Comparison of ENCODE assay signal across 11 cellular contexts in the genomic region with DNA sequence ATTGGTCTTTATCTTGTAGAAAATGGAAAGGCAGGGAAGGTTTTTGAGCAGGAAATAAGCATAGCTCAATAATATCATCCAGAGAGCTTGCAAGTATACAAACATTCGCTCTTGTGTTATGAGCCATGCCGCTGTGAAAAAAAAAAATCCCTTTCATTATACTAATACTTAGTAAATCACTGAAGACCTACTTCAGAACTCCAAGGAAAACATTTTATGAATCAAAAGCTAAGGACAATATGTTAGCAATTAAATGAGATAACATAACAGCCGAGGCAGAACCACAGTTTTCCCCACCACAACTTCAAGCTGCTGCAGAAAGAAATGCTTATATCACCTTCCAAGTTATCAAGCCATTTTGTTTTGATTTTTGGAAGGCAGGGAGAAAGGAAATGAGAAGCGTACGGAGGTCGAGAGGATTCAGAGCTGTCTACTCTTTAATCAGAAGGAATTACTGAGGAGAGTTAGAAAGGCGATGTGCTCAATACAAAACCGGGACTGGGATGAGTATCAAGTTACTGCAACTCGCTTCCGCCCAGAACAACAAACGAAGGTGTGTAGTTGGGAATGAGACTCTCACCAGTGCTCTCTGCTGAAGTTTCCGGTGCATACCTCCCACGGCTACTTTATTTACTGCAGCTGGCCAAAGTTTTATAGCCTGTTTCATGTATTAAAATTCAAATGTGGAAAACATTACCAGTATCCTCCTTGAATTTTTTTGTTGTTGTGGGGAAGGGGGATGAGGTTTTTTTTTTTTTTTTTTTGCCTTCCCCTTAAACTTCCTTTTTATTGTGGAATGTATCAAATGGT.
A peak's percentile ranks its signal among the peaks of the same experiment; 100 is the strongest.
DNase-seq lines count a peak whose midpoint lies in the region; ATAC-seq and TF ChIP-seq lines count a peak whose summit lies in the region.
"Had no signal": no experiment of that assay in that cellular context is flagged by ENCODE, and none has a peak within 500 bp of the region (broad histone marks: within the 10 kb centered on the region; RNA-seq: fewer than 3 reads in every experiment).

No MANE protein-coding gene starts in this region.

- peak overlapping the region; percentile 89 for H3K27ac Mint-ChIP-seq in GM23338
- peak overlapping the region; percentile 79 for H3K27ac Mint-ChIP-seq in activated B cell treated with CpG ODN at 0.5 μM for 24 hours
- peak overlapping the region; percentile 94 for H3K27ac Mint-ChIP-seq in stimulated activated naive B cell treated with anti-CD40 and anti-IgM and Interleukin-4, amounts not matched to agents 10 μg/mL and 1 μg/mL and 100 μg/mL, for 72 hours
- H3K27ac Mint-ChIP-seq: stimulated activated naive CD8-positive, alpha-beta T cell treated with anti-CD3 and anti-CD28 coated beads, Interleukin-15, Interleukin-2, amounts not matched to agents 100 ng/mL and 50 ng/mL, for 24 hours had no signal

- intact Hi-C loops in activated B cell treated with CpG ODN at 0.5 μM for 24 hours (cut with micrococcal nuclease): no loop called here

- peak overlapping the region; percentile 63 for H3K4me2 ChIP-seq in GM23338
- H3K4me2 ChIP-seq in hepatocyte: peak overlapping the region; percentile 43

- H3K4me1 ChIP-seq in GM23338 (ENCODE audit: insufficient read depth): peaks cover 19% of the 10 kb centered on the region
- H3K4me1 ChIP-seq in hepatocyte (ENCODE audit: insufficient read depth): peaks cover 21% of the 10 kb centered on the region

- no peaks in the 10 kb centered on the region for H4K20me1 ChIP-seq in GM23338 (replicated peaks; ENCODE audit: insufficient read depth)
- no peaks in the 10 kb centered on the region for H4K20me1 ChIP-seq in hepatocyte (ENCODE audit: insufficient read depth, poor library complexity, severe bottlenecking)

- CTCF ChIA-PET in activated B cell treated with CpG ODN at 0.5 μM for 24 hours (lab: Charles Lee): interaction anchor here (0.6 to 3.4 kb wide), 4 partner anchors 17 to 93 kb away, joined by 3 to 17 read pairs (median 4); no protein-coding TSS in a partner anchor

- ATAC-seq in GM23338 (peak; percentile 97), activated B cell treated with CpG ODN at 0.5 μM for 24 hours (ENCODE audit: low read depth) (no peak)
- ATAC-seq in stimulated activated naive B cell treated with anti-CD40 and anti-IgM and Interleukin-4, amounts not matched to agents 10 μg/mL and 1 μg/mL and 100 μg/mL, for 72 hours (replicated peaks): no peak

- no peaks in the 10 kb centered on the region for H3F3A ChIP-seq in GM23338 (replicated peaks; ENCODE audit: low read depth)

- POLR2A ChIA-PET in activated B cell treated with CpG ODN at 0.5 μM for 24 hours (lab: Charles Lee): interaction anchor here (1.0 to 2.4 kb wide), 7 partner anchors 9 to 182 kb away, joined by 3 to 21 read pairs (median 4); no protein-coding TSS in a partner anchor

- peaks cover 8% of the 10 kb centered on the region for H3K27me3 Mint-ChIP-seq in GM23338 (ENCODE audit: insufficient read depth, low read depth, poor library complexity)
- H3K27me3 Mint-ChIP-seq in activated B cell treated with CpG ODN at 0.5 μM for 24 hours: no peaks in the 10 kb centered on the region
- H3K27me3 Mint-ChIP-seq in stimulated activated naive B cell treated with anti-CD40 and anti-IgM and Interleukin-4, amounts not matched to agents 10 μg/mL and 1 μg/mL and 100 μg/mL, for 72 hours: no peaks in the 10 kb centered on the region
- H3K27me3 Mint-ChIP-seq: progenitor cell of endocrine pancreas; stimulated activated naive CD8-positive, alpha-beta T cell treated with anti-CD3 and anti-CD28 coated beads, Interleukin-15, Interleukin-2, amounts not matched to agents 100 ng/mL and 50 ng/mL, for 24 hours had no signal

- H3K27ac ChIP-seq in GM23338 (ENCODE audit: low read depth) (peak overlapping the region; percentile 52), hepatocyte (peak overlapping the region; percentile 76)

- H3K4me3 Mint-ChIP-seq in GM23338: peak overlapping the region; percentile 29; the same call in 1 of the 3 replicates
- peak overlapping the region; percentile 59 for H3K4me3 Mint-ChIP-seq in activated B cell treated with CpG ODN at 0.5 μM for 24 hours
- H3K4me3 Mint-ChIP-seq in stimulated activated naive B cell treated with anti-CD40 and anti-IgM and Interleukin-4, amounts not matched to agents 10 μg/mL and 1 μg/mL and 100 μg/mL, for 72 hours: peak overlapping the region; percentile 22 to 41
- H3K4me3 Mint-ChIP-seq: stimulated activated naive CD8-positive, alpha-beta T cell treated with anti-CD3 and anti-CD28 coated beads, Interleukin-15, Interleukin-2, amounts not matched to agents 100 ng/mL and 50 ng/mL, for 24 hours had no signal

- H3K9me3 ChIP-seq in hepatocyte (ENCODE audit: low read depth): no peaks in the 10 kb centered on the region

- WGBS in hepatocyte (ENCODE audit: low lambda C conversion rate, missing lambda C conversion rate): 57% methylated on average over 13 of the region's 13 CpGs

- H3K36me3 ChIP-seq in GM23338 (ENCODE audit: insufficient read depth): 0 out of 2 replicates have a peak, but pooled peaks cover 4% of the 10 kb centered on the region
- peaks cover 4% of the 10 kb centered on the region for H3K36me3 ChIP-seq in hepatocyte (replicated peaks; ENCODE audit: insufficient read depth, low read depth)

- H2AFZ ChIP-seq in GM23338 (no peak overlapping the region), hepatocyte (no peak overlapping the region)

- no peaks in the 10 kb centered on the region for H3K27me3 ChIP-seq in GM23338 (ENCODE audit: insufficient read depth)
- H3K27me3 ChIP-seq in hepatocyte: no peaks in the 10 kb centered on the region

- H3K9me2 ChIP-seq in GM23338 (ENCODE audit: insufficient read depth): no peaks in the 10 kb centered on the region
- H3K9me2 ChIP-seq in hepatocyte (replicated peaks; ENCODE audit: insufficient read depth): no peaks in the 10 kb centered on the region

- H3K9me3 Mint-ChIP-seq in GM23338: no peaks in the 10 kb centered on the region; the same call in 2 of the 3 replicates
- no peaks in the 10 kb centered on the region for H3K9me3 Mint-ChIP-seq in activated B cell treated with CpG ODN at 0.5 μM for 24 hours
- H3K9me3 Mint-ChIP-seq in stimulated activated naive B cell treated with anti-CD40 and anti-IgM and Interleukin-4, amounts not matched to agents 10 μg/mL and 1 μg/mL and 100 μg/mL, for 72 hours: peaks cover 0 to 1% of the 10 kb centered on the region in 2 donors

- TF ChIP-seq CTCF in GM23338 (conservative IDR thresholded peaks at IDR 0.05; ENCODE audit: low read depth in 2 of 2): no peak
- no peak for TF ChIP-seq CTCF in activated B cell treated with CpG ODN at 0.5 μM for 24 hours (IDR thresholded peaks at IDR 0.05)
- TF ChIP-seq CTCF in hepatocyte (IDR thresholded peaks at IDR 0.05; ENCODE audit: poor library complexity): no peak

- H3K36me3 Mint-ChIP-seq in GM23338 (ENCODE audit: low read depth) (peaks cover 26% of the 10 kb centered on the region; the same call in 2 of the 3 replicates), activated B cell treated with CpG ODN at 0.5 μM for 24 hours (ENCODE audit: low read depth) (peaks cover 87% of the 10 kb centered on the region)
- H3K36me3 Mint-ChIP-seq in stimulated activated naive B cell treated with anti-CD40 and anti-IgM and Interleukin-4, amounts not matched to agents 10 μg/mL and 1 μg/mL and 100 μg/mL, for 72 hours: peaks cover 54 to 82% of the 10 kb centered on the region in 2 donors

- H3K4me1 Mint-ChIP-seq in GM23338 (peaks cover 27% of the 10 kb centered on the region), activated B cell treated with CpG ODN at 0.5 μM for 24 hours (peaks cover 69% of the 10 kb centered on the region)
- H3K4me1 Mint-ChIP-seq in stimulated activated naive B cell treated with anti-CD40 and anti-IgM and Interleukin-4, amounts not matched to agents 10 μg/mL and 1 μg/mL and 100 μg/mL, for 72 hours: peaks cover 35 to 75% of the 10 kb centered on the region in 2 donors

- DNase-seq in GM23338 (ENCODE audit: low spot score) (peak; percentile 79), activated B cell treated with CpG ODN at 0.5 μM for 24 hours (no peak), hepatocyte (ENCODE audit: low spot score) (no peak), RKO (ENCODE audit: low spot score) (no peak), amygdala (lab: John Stamatoyannopoulos, UW) (no peak)
- no peak for DNase-seq in stimulated activated naive B cell treated with anti-CD40 and anti-IgM and Interleukin-4, amounts not matched to agents 10 μg/mL and 1 μg/mL and 100 μg/mL, for 72 hours
- no peak for DNase-seq in activated CD4-positive, alpha-beta T cell treated with anti-CD3 and anti-CD28 coated beads for 4 hours
- DNase-seq: head of caudate nucleus, MM.1S had no signal

- peak overlapping the region; percentile 17; the same call in 1 of the 2 replicates for H3K4me3 ChIP-seq in GM23338
- H3K4me3 ChIP-seq in hepatocyte: no peak overlapping the region

- H3K79me2 ChIP-seq in GM23338 (replicated peaks; ENCODE audit: insufficient read depth) (no peaks in the 10 kb centered on the region), hepatocyte (no peaks in the 10 kb centered on the region)

TF ChIP-seq in GM23338, 12 proteins besides CTCF, POLR2A, EP300 and RAD21 (continues in another document):
- no peak for TF ChIP-seq JUNB (IDR thresholded peaks at IDR 0.05; ENCODE audit: unreplicated experiment)
- no peak for TF ChIP-seq ZNF114 (CRISPR knock-in tag; IDR thresholded peaks at IDR 0.05)
- no peak for TF ChIP-seq POLR2AphosphoS5 (IDR thresholded peaks at IDR 0.05; ENCODE audit: low read depth)
